In genomic region chr7:134458341-134458805, GRCh38 we compare ENCODE assay signal across 2 cellular contexts.
A peak's percentile ranks its signal among the peaks of the same experiment; 100 is the strongest.
TF ChIP-seq lines count a peak whose summit lies in the region.

No MANE protein-coding gene starts in this region.

TF ChIP-seq in HEK293, 187 proteins besides CTCF, POLR2A, EP300 and RAD21 (continued from another document and continues in another):
- 0 out of 2 replicates have a peak, but pooled peaks have one; percentile 13 for TF ChIP-seq PRDM10 (tag by site-specific recombination; IDR thresholded peaks at IDR 0.05)
- peak; percentile 46 for TF ChIP-seq ZFP37 (tag by site-specific recombination; IDR thresholded peaks at IDR 0.05)
- no peak for TF ChIP-seq ZNF529 (tag by site-specific recombination; IDR thresholded peaks at IDR 0.05; ENCODE audit: insufficient replicate concordance)
- TF ChIP-seq ZNF37A (tag by site-specific recombination; IDR thresholded peaks at IDR 0.05), result no peak
- no peak for TF ChIP-seq ZNF513 (tag by site-specific recombination; IDR thresholded peaks at IDR 0.05)
- TF ChIP-seq ZNF510 (tag by site-specific recombination; IDR thresholded peaks at IDR 0.05; ENCODE audit: insufficient replicate concordance), result no peak
- no peak for TF ChIP-seq ZNF391 (tag by site-specific recombination; IDR thresholded peaks at IDR 0.05; ENCODE audit: borderline replicate concordance, low read depth)
- TF ChIP-seq ZNF600 (tag by site-specific recombination; IDR thresholded peaks at IDR 0.05), result peak; percentile 51; the same call in 1 of the 2 replicates
- no peak for TF ChIP-seq ZNF555 (tag by site-specific recombination; conservative IDR thresholded peaks at IDR 0.05)
- no peak for TF ChIP-seq ZNF518A (tag by site-specific recombination; conservative IDR thresholded peaks at IDR 0.05; ENCODE audit: low read depth)
- no peak for TF ChIP-seq ZNF433 (tag by site-specific recombination; IDR thresholded peaks at IDR 0.05; ENCODE audit: low read depth)
- TF ChIP-seq PATZ1 (tag by site-specific recombination; IDR thresholded peaks at IDR 0.05), result no peak

TF ChIP-seq in HepG2, 621 proteins besides CTCF, POLR2A, EP300 and RAD21 (continued from another document and continues in another):
- TF ChIP-seq PRDM10 (CRISPR knock-in tag; IDR thresholded peaks at IDR 0.05; ENCODE audit: low read depth) (no peak), DDIT3 (CRISPR knock-in tag; IDR thresholded peaks at IDR 0.05) (no peak), ATF1 (CRISPR knock-in tag; IDR thresholded peaks at IDR 0.05) (no peak), MTERF4 (CRISPR knock-in tag; IDR thresholded peaks at IDR 0.05) (peak; percentile 64; the same call in 1 of the 2 replicates), HINFP (CRISPR knock-in tag; IDR thresholded peaks at IDR 0.05; ENCODE audit: low read depth) (no peak), ZNF609 (CRISPR knock-in tag; IDR thresholded peaks at IDR 0.05; ENCODE audit: borderline replicate concordance) (peak; percentile 30; the same call in 1 of the 2 replicates), CENPX (CRISPR knock-in tag; IDR thresholded peaks at IDR 0.05) (no peak), ZNF670 (CRISPR knock-in tag; IDR thresholded peaks at IDR 0.05; ENCODE audit: borderline replicate concordance) (no peak), ZFX (CRISPR knock-in tag; IDR thresholded peaks at IDR 0.05; ENCODE audit: low read depth) (no peak), ZFP41 (CRISPR knock-in tag; IDR thresholded peaks at IDR 0.05; ENCODE audit: borderline replicate concordance) (peak; percentile 75; the same call in 1 of the 2 replicates), ZNF83 (CRISPR knock-in tag; IDR thresholded peaks at IDR 0.05; ENCODE audit: borderline replicate concordance) (no peak), SMAD1 (CRISPR knock-in tag; IDR thresholded peaks at IDR 0.05; ENCODE audit: borderline replicate concordance, low read depth) (no peak), ZBTB37 (CRISPR knock-in tag; IDR thresholded peaks at IDR 0.05) (no peak), ZBTB14 (CRISPR knock-in tag; IDR thresholded peaks at IDR 0.05) (0 out of 2 replicates have a peak, but pooled peaks have one; percentile 30), ISL2 (CRISPR knock-in tag; IDR thresholded peaks at IDR 0.05) (no peak), ZBTB2 (CRISPR knock-in tag; IDR thresholded peaks at IDR 0.05; ENCODE audit: low read depth) (no peak), EEA1 (CRISPR knock-in tag; IDR thresholded peaks at IDR 0.05; ENCODE audit: borderline replicate concordance) (no peak), MEIS2 (CRISPR knock-in tag; IDR thresholded peaks at IDR 0.05) (0 out of 2 replicates have a peak, but pooled peaks have one; percentile 7), ASH2L (IDR thresholded peaks at IDR 0.05; ENCODE audit: insufficient read length, low read depth, low read length) (peak; percentile 81), ISX (CRISPR knock-in tag; conservative IDR thresholded peaks at IDR 0.05) (no peak), ZNF576 (CRISPR knock-in tag; IDR thresholded peaks at IDR 0.05) (no peak), ZNF709 (CRISPR knock-in tag; IDR thresholded peaks at IDR 0.05) (peak; percentile 55; the same call in 1 of the 2 replicates), NFYC (CRISPR knock-in tag; IDR thresholded peaks at IDR 0.05) (no peak), TP53 (CRISPR knock-in tag; conservative IDR thresholded peaks at IDR 0.05) (no peak), ZMAT5 (CRISPR knock-in tag; IDR thresholded peaks at IDR 0.05; ENCODE audit: borderline replicate concordance, low read depth) (no peak), KLF12 (CRISPR knock-in tag; IDR thresholded peaks at IDR 0.05; ENCODE audit: borderline replicate concordance) (peak; percentile 57; the same call in 1 of the 2 replicates), SALL1 (CRISPR knock-in tag; IDR thresholded peaks at IDR 0.05) (no peak), ZNF607 (CRISPR knock-in tag; IDR thresholded peaks at IDR 0.05; ENCODE audit: borderline replicate concordance) (no peak), ZNF234 (CRISPR knock-in tag; conservative IDR thresholded peaks at IDR 0.05) (no peak), NFE2 (CRISPR knock-in tag; IDR thresholded peaks at IDR 0.05) (no peak), ZNF747 (CRISPR knock-in tag; IDR thresholded peaks at IDR 0.05; ENCODE audit: borderline replicate concordance) (no peak), HMGXB4 (CRISPR knock-in tag; IDR thresholded peaks at IDR 0.05; ENCODE audit: borderline replicate concordance in 1 of 2, low read depth in 1 of 2) (peak in 1 of 2 experiments; percentile 87; a peak in 1 of 4 replicates), ZNF572 (CRISPR knock-in tag; IDR thresholded peaks at IDR 0.05) (no peak), LCORL (IDR thresholded peaks at IDR 0.05) (no peak), LCORL (CRISPR knock-in tag; IDR thresholded peaks at IDR 0.05) (peak; percentile 33; the same call in 1 of the 2 replicates)
